Comparison of ENCODE assay signal across 22 cellular contexts in the genomic region with DNA sequence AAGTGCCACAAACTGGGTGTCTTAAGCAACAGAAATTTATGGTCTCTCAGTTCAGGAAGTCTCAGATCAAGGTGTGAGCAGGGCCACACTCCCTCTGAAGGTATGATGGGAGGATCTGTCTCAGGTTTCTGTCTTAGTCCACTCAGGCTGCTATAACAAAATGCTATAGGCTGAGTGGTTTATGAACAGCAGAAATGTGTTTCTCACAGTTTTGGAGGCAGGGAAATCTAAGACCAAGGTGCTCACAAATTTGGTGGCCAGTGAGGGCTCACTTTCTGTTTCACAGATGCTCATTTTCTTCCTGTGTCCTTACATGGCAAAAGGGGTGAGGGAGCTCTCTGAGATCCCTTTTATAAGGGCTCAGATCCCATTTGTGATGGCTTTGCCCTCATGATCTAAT.
A peak's percentile ranks its signal among the peaks of the same experiment; 100 is the strongest.
DNase-seq lines count a peak whose midpoint lies in the region; ATAC-seq, FAIRE-seq and TF ChIP-seq lines count a peak whose summit lies in the region.
"Had no signal": no experiment of that assay in that cellular context is flagged by ENCODE, and none has a peak within 500 bp of the region (broad histone marks: within the 10 kb centered on the region; RNA-seq: fewer than 3 reads in every experiment).

No MANE protein-coding gene starts in this region.

- H3K27me3 ChIP-seq in GM12878 (replicated peaks in 1 of 2; ENCODE audit: control insufficient read depth in 2 of 2, insufficient read depth in 2 of 2, low read length in 1 of 2) (no peaks in the 10 kb centered on the region), aorta (ENCODE audit: control insufficient read depth in 1 of 2, insufficient read depth in 2 of 2, low read length in 1 of 2) (no peaks in the 10 kb centered on the region)
- H3K27me3 ChIP-seq: upper lobe of right lung had no signal

- H4K20me1 ChIP-seq in GM12878 (ENCODE audit: control insufficient read depth, insufficient read depth), result no peaks in the 10 kb centered on the region

- H3K4me3 ChIP-seq in GM12878, result no peak overlapping the region; the same call in 1 of the 2 replicates
- no peak overlapping the region for H3K4me3 ChIP-seq in aorta (ENCODE audit: low read length in 2 of 2)
- H3K4me3 ChIP-seq: upper lobe of right lung had no signal

- no peak for TF ChIP-seq EP300 in GM12878 (IDR thresholded peaks at IDR 0.05; ENCODE audit: borderline replicate concordance in 1 of 2, control insufficient read depth in 1 of 2, low read depth in 2 of 2, low read length in 2 of 2)

- RAD21 ChIA-PET in GM12878 (lab: Charles Lee; ENCODE audit: unreplicated experiment), result interaction anchor here (1.0 to 11.2 kb wide), 7 partner anchors 10 to 432 kb away, joined by 3 to 123 read pairs (median 12); a partner anchor contains a TSS

- no peak for TF ChIP-seq RAD21 in GM12878 (IDR thresholded peaks at IDR 0.05; ENCODE audit: insufficient read depth, low read depth, low read length)

- no peaks in the 10 kb centered on the region for H3K36me3 ChIP-seq in GM12878 (ENCODE audit: control insufficient read depth in 2 of 2, insufficient read depth in 2 of 2, low read length in 1 of 2)
- H3K36me3 ChIP-seq in aorta (ENCODE audit: control insufficient read depth in 1 of 2, insufficient read depth in 2 of 2, low read length in 1 of 2), result no peaks in the 10 kb centered on the region
- H3K36me3 ChIP-seq: upper lobe of right lung had no signal

- H3K9me3 ChIP-seq in GM12878 (replicated peaks; ENCODE audit: control insufficient read depth, insufficient read depth, low read length) (peaks cover 6% of the 10 kb centered on the region; the same call in 1 of the 3 replicates), aorta (ENCODE audit: control insufficient read depth, low read length) (no peaks in the 10 kb centered on the region)
- H3K9me3 ChIP-seq: upper lobe of right lung had no signal

- CTCF ChIA-PET in GM12878 (lab: Yijun Ruan, JAX), result interaction anchor here (1.3 to 6.7 kb wide), 11 partner anchors 8 to 433 kb away, joined by 3 to 67 read pairs (median 14); a partner anchor contains a TSS

- POLR2A ChIA-PET in GM12878 (lab: Charles Lee), result interaction anchor here (2.7 to 5.8 kb wide), 4 partner anchors 10 to 19 kb away, joined by 7 to 52 read pairs (median 43); no protein-coding TSS in a partner anchor

- in situ Hi-C loops in GM12878 (cut with MboI), result loop anchor here (25.0 kb wide), 1 partner anchor 863 kb away; no protein-coding TSS in a partner anchor

- no peak overlapping the region for H3K9ac ChIP-seq in GM12878 (ENCODE audit: control insufficient read depth, insufficient read depth, low read length)

- SMC1A ChIA-PET in GM12878 (lab: Charles Lee; ENCODE audit: uncharacterized antibody, unreplicated experiment), result interaction anchor here (0.7 to 20.8 kb wide), 11 partner anchors 13 to 431 kb away, joined by 3 to 614 read pairs (median 15); a partner anchor contains a TSS

- peak; percentile 7 for FAIRE-seq in GM12878 (lab: Jason Lieb, UNC)
- FAIRE-seq: HepG2, RCC 7860 had no signal

- H3K79me2 ChIP-seq in GM12878 (ENCODE audit: control insufficient read depth, insufficient read depth, low read length), result no peaks in the 10 kb centered on the region

- H3K4me2 ChIP-seq in GM12878 (ENCODE audit: control insufficient read depth, insufficient read depth), result peak overlapping the region; percentile 47

- no TSS peak for BruUV-seq in GM12878 (replicated peaks; lab: Mats Ljungman, UMichigan)

- H3K4me1 ChIP-seq in GM12878 (ENCODE audit: control insufficient read depth, insufficient read depth, low read length) (peaks cover 42% of the 10 kb centered on the region), aorta (ENCODE audit: control insufficient read depth in 1 of 2, insufficient read depth in 2 of 2, low read length in 2 of 2) (peaks cover 0 to 3% of the 10 kb centered on the region in 2 donors)
- H3K4me1 ChIP-seq: upper lobe of right lung had no signal

- intact Hi-C loops in GM12878 (cut with micrococcal nuclease; ENCODE audit: unreplicated experiment) (no loop called here), aorta (cut with DNase I) (no loop called here)

- DNase-seq in GM12878 (ENCODE audit: low read depth, low spot score) (peak; percentile 53), aorta (no peak)
- no peak for DNase-seq in activated effector memory CD4-positive, alpha-beta T cell treated with Interleukin-2 at 50 U/mL for 16 hours
- DNase-seq: activated CD4-positive, alpha-beta memory T cell treated with anti-CD3 and anti-CD28 coated beads for 36 hours; activated naive CD4-positive, alpha-beta T cell treated with anti-CD3 and anti-CD28 coated beads, Interleukin-2, amount 50 U/mL, for 16 hours; activated T-cell treated with anti-CD3 and anti-CD28 coated beads, Interleukin-2, amount 50 U/mL, for 1 hour; AML-193; COR-L47; effector memory CD4-positive, alpha-beta T cell; glutamatergic neuron; midbrain; NCI-H1694; NCI-H226; stimulated activated naive CD4-positive, alpha-beta T cell treated with Interleukin-2 at 50 U/mL for 16 hours; upper lobe of right lung had no signal

- TF ChIP-seq POLR2A in GM12878 (IDR thresholded peaks at IDR 0.05; ENCODE audit: low read depth, low read length), result no peak

- peak overlapping the region; percentile 87 for H3K27ac ChIP-seq in GM12878 (ENCODE audit: control insufficient read depth, insufficient read depth)
- H3K27ac ChIP-seq in aorta (ENCODE audit: low read depth in 1 of 2, low read length in 2 of 2), result no peak overlapping the region
- H3K27ac ChIP-seq: upper lobe of right lung had no signal

- ATAC-seq in GM18907 (IDR thresholded peaks at IDR 0.05; ENCODE audit: unreplicated experiment) (peak; percentile 34), GM21529 (IDR thresholded peaks at IDR 0.05; ENCODE audit: unreplicated experiment) (peak; percentile 35), HG03066 (IDR thresholded peaks at IDR 0.05; ENCODE audit: low read depth, unreplicated experiment) (peak; percentile 44), GM12878 (peak; percentile 51), aorta (ENCODE audit: low FRiP score) (no peak), GM18868 (IDR thresholded peaks at IDR 0.05; ENCODE audit: unreplicated experiment) (no peak)
- ATAC-seq: HCT116, HepG2, upper lobe of right lung had no signal

- no peak for TF ChIP-seq CTCF in GM12878 (IDR thresholded peaks at IDR 0.05 in 2 of 3, conservative IDR thresholded peaks at IDR 0.05 in 1 of 3; ENCODE audit: control insufficient read depth in 2 of 3, extremely low read depth in 1 of 3, insufficient read depth in 1 of 3, low read depth in 3 of 3, low read length in 3 of 3)

- H2AFZ ChIP-seq in GM12878 (ENCODE audit: control insufficient read depth, low read depth, low read length), result peak overlapping the region; percentile 71

TF ChIP-seq in GM12878, 131 proteins besides CTCF, POLR2A, EP300 and RAD21:
- TF ChIP-seq ZZZ3 (IDR thresholded peaks at IDR 0.05; ENCODE audit: control insufficient read depth, insufficient read length, low read depth) (no peak), GATAD2B (conservative IDR thresholded peaks at IDR 0.05; ENCODE audit: low read depth) (no peak), MTA3 (IDR thresholded peaks at IDR 0.05; ENCODE audit: borderline replicate concordance, low read length) (0 out of 2 replicates have a peak, but pooled peaks have one; percentile 24), RUNX3 (IDR thresholded peaks at IDR 0.05; ENCODE audit: low read length) (peak; percentile 13; the same call in 1 of the 2 replicates), CBX5 (IDR thresholded peaks at IDR 0.05; ENCODE audit: low read depth) (0 out of 2 replicates have a peak, but pooled peaks have one; percentile 46), SRF (IDR thresholded peaks at IDR 0.05; ENCODE audit: low read depth in 2 of 2, low read length in 2 of 2) (peak; percentile 25 to 70; a peak in 1 of 4 replicates), YBX1 (IDR thresholded peaks at IDR 0.05) (no peak), SREBF1 (IDR thresholded peaks at IDR 0.05; ENCODE audit: low read length) (no peak), YY1 (IDR thresholded peaks at IDR 0.05; ENCODE audit: low read depth, low read length) (no peak)
- TF ChIP-seq, protein P1, sequence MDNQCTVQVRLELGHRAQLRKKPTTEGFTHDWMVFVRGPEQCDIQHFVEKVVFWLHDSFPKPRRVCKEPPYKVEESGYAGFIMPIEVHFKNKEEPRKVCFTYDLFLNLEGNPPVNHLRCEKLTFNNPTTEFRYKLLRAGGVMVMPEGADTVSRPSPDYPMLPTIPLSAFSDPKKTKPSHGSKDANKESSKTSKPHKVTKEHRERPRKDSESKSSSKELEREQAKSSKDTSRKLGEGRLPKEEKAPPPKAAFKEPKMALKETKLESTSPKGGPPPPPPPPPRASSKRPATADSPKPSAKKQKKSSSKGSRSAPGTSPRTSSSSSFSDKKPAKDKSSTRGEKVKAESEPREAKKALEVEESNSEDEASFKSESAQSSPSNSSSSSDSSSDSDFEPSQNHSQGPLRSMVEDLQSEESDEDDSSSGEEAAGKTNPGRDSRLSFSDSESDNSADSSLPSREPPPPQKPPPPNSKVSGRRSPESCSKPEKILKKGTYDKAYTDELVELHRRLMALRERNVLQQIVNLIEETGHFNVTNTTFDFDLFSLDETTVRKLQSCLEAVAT (IDR thresholded peaks at IDR 0.05), result no peak

Comparison
In these comparisons a context has a peak if more than half of its experiments do, and no peak if none do; other contexts are left out.
1. ATAC-seq: peak in GM18907 (single experiment), GM21529 (single experiment), HG03066 (single experiment) and GM12878 (single experiment); none in aorta (single experiment) and GM18868 (single experiment).